20 cellular contexts compared by ENCODE assay signal in the genomic region with DNA sequence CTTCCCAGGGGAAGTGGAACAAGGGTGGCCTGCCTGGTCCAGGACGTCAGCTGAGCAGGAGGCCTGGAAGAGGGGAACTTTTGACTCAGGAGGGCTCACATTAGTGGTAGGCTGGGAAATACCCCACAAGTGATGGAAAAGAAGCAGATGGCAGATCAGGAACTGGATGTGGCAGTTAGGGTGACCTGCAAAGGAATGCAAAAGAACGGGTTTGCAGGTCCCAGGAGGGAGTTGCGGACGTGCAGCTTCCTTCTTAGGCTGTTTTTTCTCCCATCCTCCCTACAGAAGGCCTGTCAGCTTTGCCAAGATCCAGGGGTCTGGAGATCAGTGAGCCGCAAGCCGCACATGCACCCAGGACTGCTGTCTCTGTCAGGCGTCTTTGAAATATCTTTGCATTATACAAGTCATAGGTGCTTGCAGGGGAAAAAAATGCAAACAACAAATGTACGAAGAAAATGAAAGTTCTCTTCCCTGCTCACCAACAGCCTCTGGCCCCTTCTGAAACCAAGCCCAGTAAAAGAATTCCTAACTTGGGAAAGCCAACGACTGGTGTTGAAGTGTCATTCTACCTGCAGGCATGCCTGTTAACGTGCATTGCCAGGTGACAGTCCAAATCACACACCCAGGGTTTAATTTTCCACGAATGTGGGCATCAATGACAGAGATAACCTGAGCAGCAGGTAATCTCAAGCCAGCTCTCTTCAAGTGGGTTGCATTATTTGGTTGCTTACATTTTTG. TPM values are rescaled to one million over a fixed set of nuclear protein-coding genes. Genes with fewer than 3 reads are reported as not detected.
A peak's percentile ranks its signal among the peaks of the same experiment; 100 is the strongest.
DNase-seq lines count a peak whose midpoint lies in the region; TF ChIP-seq lines count a peak whose summit lies in the region.
"Had no signal": no experiment of that assay in that cellular context is flagged by ENCODE, and none has a peak within 500 bp of the region (broad histone marks: within the 10 kb centered on the region; RNA-seq: fewer than 3 reads in every experiment).

No MANE protein-coding gene starts in this region.

- H3K4me3 ChIP-seq in Caco-2 (ENCODE audit: low read depth, low read length): no peak overlapping the region
- peak overlapping the region; percentile 42; the same call in 1 of the 2 replicates for H3K4me3 ChIP-seq in PC-9
- no peak overlapping the region for H3K4me3 ChIP-seq in hepatocyte
- H3K4me3 ChIP-seq in sigmoid colon: no peak overlapping the region
- H3K4me3 ChIP-seq in esophagus squamous epithelium: no peak overlapping the region
- H3K4me3 ChIP-seq: thyroid gland had no signal

- intact Hi-C loops in Caco-2 (cut with micrococcal nuclease; ENCODE audit: unreplicated experiment) (no loop called here), PC-9 (cut with micrococcal nuclease; ENCODE audit: unreplicated experiment) (loop anchor here (1.0 to 10.0 kb wide), 3 partner anchors 19 to 388 kb away; partner anchors contain the start of gene FLVCR1), sigmoid colon (cut with DNase I) (no loop called here), esophagus squamous epithelium (cut with DNase I) (no loop called here)

- H3K4me2 ChIP-seq in PC-9 (peak overlapping the region; percentile 80), hepatocyte (peak overlapping the region; percentile 53)

- WGBS in hepatocyte (ENCODE audit: low lambda C conversion rate, missing lambda C conversion rate): 52% methylated on average over 11 of the region's 11 CpGs
- WGBS in sigmoid colon, 2 donors: 71 to 77% methylated on average over 11 of the region's 11 CpGs
- 35 to 60% methylated on average over 9 to 10 of the region's 11 CpGs for WGBS in esophagus squamous epithelium, 2 donors

- H3K4me1 Mint-ChIP-seq in Caco-2 (ENCODE audit: low read depth, unreplicated experiment): peaks cover 49% of the 10 kb centered on the region
- H3K4me1 Mint-ChIP-seq in activated CD4-positive, alpha-beta memory T cell treated with anti-CD3 and anti-CD28 coated beads, Interleukin-2, amount 10 ng/mL, durations not matched to agents 7 days and 5 days: no peaks in the 10 kb centered on the region

- H3K4me1 ChIP-seq in Caco-2: peaks cover 33% of the 10 kb centered on the region
- peaks cover 38% of the 10 kb centered on the region for H3K4me1 ChIP-seq in PC-9 (replicated peaks; ENCODE audit: insufficient read depth)
- H3K4me1 ChIP-seq in hepatocyte (ENCODE audit: insufficient read depth): peaks cover 10% of the 10 kb centered on the region
- H3K4me1 ChIP-seq in sigmoid colon: peaks cover 0 to 12% (median 8%) of the 10 kb centered on the region in 4 donors
- H3K4me1 ChIP-seq in esophagus squamous epithelium: peaks cover 0 to 39% (median 15%) of the 10 kb centered on the region in 3 donors

- H3K36me3 ChIP-seq in Caco-2 (ENCODE audit: control insufficient read depth, insufficient read depth, low read length): no peaks in the 10 kb centered on the region
- no peaks in the 10 kb centered on the region for H3K36me3 ChIP-seq in PC-9 (ENCODE audit: low read depth)
- H3K36me3 ChIP-seq in hepatocyte (replicated peaks; ENCODE audit: insufficient read depth, low read depth): no peaks in the 10 kb centered on the region
- no peaks in the 10 kb centered on the region for H3K36me3 ChIP-seq in sigmoid colon
- no peaks in the 10 kb centered on the region for H3K36me3 ChIP-seq in esophagus squamous epithelium
- H3K36me3 ChIP-seq: thyroid gland had no signal

- H3K27me3 Mint-ChIP-seq in Caco-2 (ENCODE audit: insufficient read depth, unreplicated experiment): no peaks in the 10 kb centered on the region
- H3K27me3 Mint-ChIP-seq in activated CD4-positive, alpha-beta memory T cell treated with anti-CD3 and anti-CD28 coated beads, Interleukin-2, amount 10 ng/mL, durations not matched to agents 7 days and 5 days: no peaks in the 10 kb centered on the region

- peaks cover 36% of the 10 kb centered on the region for H3F3A ChIP-seq in PC-9 (ENCODE audit: insufficient read depth, low read depth)

- no peak for DNase-seq in Caco-2
- DNase-seq in PC-9: peak; percentile 75 to 91
- peak; percentile 55 for DNase-seq in hepatocyte (ENCODE audit: low spot score)
- DNase-seq in sigmoid colon: peak; percentile 28
- DNase-seq in esophagus squamous epithelium (lab: John Stamatoyannopoulos, UW): no peak
- no peak for DNase-seq in activated CD4-positive, alpha-beta memory T cell treated with anti-CD3 and anti-CD28 coated beads, Interleukin-2, amount 10 ng/mL, durations not matched to agents 7 days and 5 days
- no peak for DNase-seq in cortex of kidney (lab: John Stamatoyannopoulos, UW)
- no peak for DNase-seq in middle frontal gyrus (ENCODE audit: extremely low spot score, low spot score)
- DNase-seq: activated CD4-positive, alpha-beta T cell treated with anti-CD3 and anti-CD28 coated beads for 4 hours; activated naive CD4-positive, alpha-beta T cell treated with anti-CD3 and anti-CD28 coated beads for 36 hours; CD8-positive, alpha-beta T cell; dermis blood vessel endothelial cell; DMS79 treated with DMSO at 0.1 percent for 48 hours; KBM-7; NCI-H2029 treated with DMSO at 0.1 percent for 48 hours; SW 1271 had no signal

- CTCF ChIA-PET in Caco-2 (lab: Charles Lee) (no interaction called here), PC-9 (lab: Charles Lee) (no interaction called here)
- CTCF ChIA-PET in activated CD4-positive, alpha-beta memory T cell treated with anti-CD3 and anti-CD28 coated beads, Interleukin-2, amount 10 ng/mL, durations not matched to agents 7 days and 5 days (lab: Charles Lee): interaction anchor here (7.7 kb wide), 1 partner anchor 11 kb away, joined by 54 read pairs; no protein-coding TSS in a partner anchor

- no peaks in the 10 kb centered on the region for H3K9me3 Mint-ChIP-seq in Caco-2 (ENCODE audit: unreplicated experiment)
- H3K9me3 Mint-ChIP-seq in activated CD4-positive, alpha-beta memory T cell treated with anti-CD3 and anti-CD28 coated beads, Interleukin-2, amount 10 ng/mL, durations not matched to agents 7 days and 5 days: no peaks in the 10 kb centered on the region
- H3K9me3 Mint-ChIP-seq: activated naive CD4-positive, alpha-beta T cell treated with anti-CD3 and anti-CD28 coated beads for 36 hours; CD8-positive, alpha-beta T cell; memory B cell; natural killer cell treated with Interleukin-12 subunit alpha and Interleukin-12 subunit beta and Interleukin-15 and Interleukin-18, amount 100 ng/mL, for 72 hours had no signal

- H3K27me3 ChIP-seq in Caco-2 (replicated peaks; ENCODE audit: control insufficient read depth, insufficient read depth, low read length) (no peaks in the 10 kb centered on the region), PC-9 (ENCODE audit: insufficient read depth, low read depth) (no peaks in the 10 kb centered on the region), hepatocyte (no peaks in the 10 kb centered on the region), sigmoid colon (no peaks in the 10 kb centered on the region), esophagus squamous epithelium (no peaks in the 10 kb centered on the region)
- H3K27me3 ChIP-seq: thyroid gland had no signal

- TF ChIP-seq POLR2A in sigmoid colon (IDR thresholded peaks at IDR 0.05) (no peak), esophagus squamous epithelium (IDR thresholded peaks at IDR 0.05) (no peak)

- no peak for TF ChIP-seq EP300 in sigmoid colon (IDR thresholded peaks at IDR 0.05)

- H3K27ac Mint-ChIP-seq in Caco-2 (ENCODE audit: unreplicated experiment): peak overlapping the region; percentile 77
- H3K27ac Mint-ChIP-seq in activated CD4-positive, alpha-beta memory T cell treated with anti-CD3 and anti-CD28 coated beads, Interleukin-2, amount 10 ng/mL, durations not matched to agents 7 days and 5 days: no peak overlapping the region
- H3K27ac Mint-ChIP-seq: activated naive CD4-positive, alpha-beta T cell treated with anti-CD3 and anti-CD28 coated beads for 36 hours; CD8-positive, alpha-beta T cell; memory B cell; natural killer cell treated with Interleukin-12 subunit alpha and Interleukin-12 subunit beta and Interleukin-15 and Interleukin-18, amount 100 ng/mL, for 72 hours had no signal

- H4K20me1 ChIP-seq in PC-9 (ENCODE audit: insufficient read depth) (no peaks in the 10 kb centered on the region), hepatocyte (ENCODE audit: insufficient read depth, poor library complexity, severe bottlenecking) (no peaks in the 10 kb centered on the region)

- H3K4me3 Mint-ChIP-seq in Caco-2 (ENCODE audit: unreplicated experiment): peak overlapping the region; percentile 31
- H3K4me3 Mint-ChIP-seq in activated CD4-positive, alpha-beta memory T cell treated with anti-CD3 and anti-CD28 coated beads, Interleukin-2, amount 10 ng/mL, durations not matched to agents 7 days and 5 days: no peak overlapping the region
- H3K4me3 Mint-ChIP-seq: activated naive CD4-positive, alpha-beta T cell treated with anti-CD3 and anti-CD28 coated beads for 36 hours; CD8-positive, alpha-beta T cell; memory B cell; natural killer cell treated with Interleukin-12 subunit alpha and Interleukin-12 subunit beta and Interleukin-15 and Interleukin-18, amount 100 ng/mL, for 72 hours had no signal

- peaks cover 42% of the 10 kb centered on the region for H3K36me3 Mint-ChIP-seq in Caco-2 (ENCODE audit: insufficient read depth, unreplicated experiment)
- H3K36me3 Mint-ChIP-seq in activated CD4-positive, alpha-beta memory T cell treated with anti-CD3 and anti-CD28 coated beads, Interleukin-2, amount 10 ng/mL, durations not matched to agents 7 days and 5 days (ENCODE audit: low read depth): no peaks in the 10 kb centered on the region
- H3K36me3 Mint-ChIP-seq: CD8-positive, alpha-beta T cell; memory B cell; natural killer cell treated with Interleukin-12 subunit alpha and Interleukin-12 subunit beta and Interleukin-15 and Interleukin-18, amount 100 ng/mL, for 72 hours had no signal

- H2AFZ ChIP-seq in PC-9 (0 out of 2 replicates have a peak overlapping the region, but pooled peaks have one; percentile 18), hepatocyte (no peak overlapping the region)

- no TSS peak for BruUV-seq in Caco-2 (replicated peaks; lab: Mats Ljungman, UMichigan)
- BruUV-seq in PC-9 (replicated peaks; lab: Mats Ljungman, UMichigan): no TSS peak

- H3K79me2 ChIP-seq in PC-9 (ENCODE audit: low read depth) (no peaks in the 10 kb centered on the region), hepatocyte (no peaks in the 10 kb centered on the region)

- H3K9me3 ChIP-seq in Caco-2: 0 out of 2 replicates have a peak, but pooled peaks cover 3% of the 10 kb centered on the region
- no peaks in the 10 kb centered on the region for H3K9me3 ChIP-seq in PC-9 (ENCODE audit: insufficient read depth, low read depth)
- no peaks in the 10 kb centered on the region for H3K9me3 ChIP-seq in hepatocyte (ENCODE audit: low read depth)
- no peaks in the 10 kb centered on the region for H3K9me3 ChIP-seq in sigmoid colon
- H3K9me3 ChIP-seq in esophagus squamous epithelium: no peaks in the 10 kb centered on the region
- H3K9me3 ChIP-seq: thyroid gland had no signal

- TF ChIP-seq CTCF in Caco-2 (IDR thresholded peaks at IDR 0.05; ENCODE audit: insufficient read depth in 1 of 2, low read depth in 1 of 2, low read length in 1 of 2, severe bottlenecking in 1 of 2, unreplicated experiment in 1 of 2): no peak
- no peak for TF ChIP-seq CTCF in PC-9 (conservative IDR thresholded peaks at IDR 0.05)
- TF ChIP-seq CTCF in hepatocyte (IDR thresholded peaks at IDR 0.05; ENCODE audit: poor library complexity): no peak
- TF ChIP-seq CTCF in sigmoid colon (IDR thresholded peaks at IDR 0.05): no peak
- TF ChIP-seq CTCF in esophagus squamous epithelium (IDR thresholded peaks at IDR 0.05): no peak

- H3K27ac ChIP-seq in PC-9 (peak overlapping the region; percentile 69), hepatocyte (peak overlapping the region; percentile 80), sigmoid colon (no peak overlapping the region), esophagus squamous epithelium (no peak overlapping the region)
- H3K27ac ChIP-seq: HL-60 had no signal

- H3K9me2 ChIP-seq in PC-9 (ENCODE audit: insufficient read depth) (no peaks in the 10 kb centered on the region), hepatocyte (replicated peaks; ENCODE audit: insufficient read depth) (no peaks in the 10 kb centered on the region)

- POLR2A ChIA-PET in Caco-2 (lab: Charles Lee): no interaction called here
- POLR2A ChIA-PET in PC-9 (lab: Charles Lee; ENCODE audit: unreplicated experiment): no interaction called here
- POLR2A ChIA-PET in activated CD4-positive, alpha-beta memory T cell treated with anti-CD3 and anti-CD28 coated beads, Interleukin-2, amount 10 ng/mL, durations not matched to agents 7 days and 5 days (lab: Charles Lee): no interaction called here

RNA-seq across cellular contexts. Expression of gene NENF, which starts 34.4 kb away (rescaled TPM):
- total RNA-seq in Caco-2 (2022) (90.1 and 95.7 TPM in 2 replicates), PC-9 (2021) (71.8 and 85.9 TPM in 2 replicates), hepatocyte (45.4 and 52.3 TPM in 2 replicates), sigmoid colon (100 to 1,000 TPM; 100 to 136 (median 120) TPM), esophagus squamous epithelium (10 to 100 TPM; 31.0 to 65.8 (median 42.0) TPM)
- polyA plus RNA-seq in hepatocyte (115 and 144 TPM in 2 replicates), sigmoid colon (10 to 100 TPM; 27.0 to 66.1 (median 42.1) TPM)
- total RNA-seq in activated CD4-positive, alpha-beta memory T cell treated with anti-CD3 and anti-CD28 coated beads, Interleukin-2, amount 10 ng/mL, durations not matched to agents 7 days and 5 days: 10 to 100 TPM; 25.6 to 28.5 TPM

RNA-seq across cellular contexts. Expression of gene PACC1, which starts 52.4 kb away (rescaled TPM):
- total RNA-seq in Caco-2 (2022) (15.6 and 15.7 TPM in 2 replicates), PC-9 (2021) (27.7 and 28.7 TPM in 2 replicates), hepatocyte (10.0 and 10.4 TPM in 2 replicates), sigmoid colon (1 to 10 TPM; 1.6 to 6.9 (median 3.0) TPM), esophagus squamous epithelium (1 to 10 TPM; 5.0 to 7.6 (median 6.3) TPM)
- polyA plus RNA-seq in hepatocyte (6.4 and 9.4 TPM in 2 replicates), sigmoid colon (1 to 10 TPM in 2 of 3 donors, under 1 TPM in 1; 0.60 to 4.6 (median 1.8) TPM)
- 10 to 100 TPM; 11.4 to 12.1 TPM for total RNA-seq in activated CD4-positive, alpha-beta memory T cell treated with anti-CD3 and anti-CD28 coated beads, Interleukin-2, amount 10 ng/mL, durations not matched to agents 7 days and 5 days

Comparison
In these comparisons a context has a peak if more than half of its experiments do, and no peak if none do; other contexts are left out.
1. DNase-seq: peak in PC-9 (2 of 2), hepatocyte (single experiment) and sigmoid colon (single experiment); none in Caco-2 (0 of 2), esophagus squamous epithelium (single experiment), activated CD4-positive, alpha-beta memory T cell treated with anti-CD3 and anti-CD28 coated beads, Interleukin-2, amount 10 ng/mL, durations not matched to agents 7 days and 5 days (single experiment), cortex of kidney (single experiment) and middle frontal gyrus (single experiment).
2. H3K27ac ChIP-seq: peak in PC-9 (single experiment) and hepatocyte (single experiment); none in sigmoid colon (0 of 4) and esophagus squamous epithelium (0 of 4).